8 cellular contexts compared by ENCODE assay signal in genomic region chr18:3458952-3459853, GRCh38. TPM values are rescaled to one million over a fixed set of nuclear protein-coding genes. Genes with fewer than 3 reads are reported as not detected.
DNase-seq lines count a peak whose midpoint lies in the region; ATAC-seq lines count a peak whose summit lies in the region.

No MANE protein-coding gene starts in this region.

- intact Hi-C loops in posterior vena cava (cut with DNase I), result loop anchor here (10.0 kb wide), 1 partner anchor 206 kb away; no protein-coding TSS in a partner anchor

- ATAC-seq in GM18502 (IDR thresholded peaks at IDR 0.05; ENCODE audit: poor library complexity, unreplicated experiment) (peak; percentile 58), GM21576 (IDR thresholded peaks at IDR 0.05; ENCODE audit: unreplicated experiment) (no peak)
- ATAC-seq in natural killer cell treated with Interleukin-12 subunit alpha and Interleukin-12 subunit beta and Interleukin-15 and Interleukin-18, amount 100 ng/mL, for 72 hours, result peak; percentile 50 to 78

- peaks cover 53% of the 10 kb centered on the region for H3K36me3 ChIP-seq in HUES6 (ENCODE audit: control insufficient read depth, insufficient read depth, low read length)

- peak overlapping the region; percentile 78 to 90 for H3K27ac Mint-ChIP-seq in natural killer cell treated with Interleukin-12 subunit alpha and Interleukin-12 subunit beta and Interleukin-15 and Interleukin-18, amount 100 ng/mL, for 72 hours

- H3K36me3 Mint-ChIP-seq in natural killer cell treated with Interleukin-12 subunit alpha and Interleukin-12 subunit beta and Interleukin-15 and Interleukin-18, amount 100 ng/mL, for 72 hours, result peaks cover 32% of the 10 kb centered on the region

- no peaks in the 10 kb centered on the region for H3K9me3 ChIP-seq in HUES6 (ENCODE audit: control insufficient read depth, insufficient read depth, low read depth, low read length)

- no peaks in the 10 kb centered on the region for H3K27me3 Mint-ChIP-seq in natural killer cell treated with Interleukin-12 subunit alpha and Interleukin-12 subunit beta and Interleukin-15 and Interleukin-18, amount 100 ng/mL, for 72 hours

- H3K9me3 Mint-ChIP-seq in natural killer cell treated with Interleukin-12 subunit alpha and Interleukin-12 subunit beta and Interleukin-15 and Interleukin-18, amount 100 ng/mL, for 72 hours, result peaks cover 2% of the 10 kb centered on the region

- H3K4me1 ChIP-seq in HUES6 (ENCODE audit: control insufficient read depth, insufficient read depth, low read length), result peaks cover 47% of the 10 kb centered on the region

- H3K9ac ChIP-seq in HUES6 (ENCODE audit: low read length), result no peak overlapping the region

- DNase-seq in natural killer cell treated with Interleukin-12 subunit alpha and Interleukin-12 subunit beta and Interleukin-15 and Interleukin-18, amount 100 ng/mL, for 72 hours (ENCODE audit: low spot score), result no peak
- DNase-seq in posterior vena cava (ENCODE audit: low spot score) (no peak), GM19240 (ENCODE audit: insufficient read length, low spot score) (no peak), NCI-H2171 treated with DMSO at 0.1 percent for 48 hours (lab: John Stamatoyannopoulos, UW) (no peak)

- peak overlapping the region; percentile 51 for H3K27ac ChIP-seq in HUES6 (ENCODE audit: low read depth, low read length)
- peak overlapping the region; percentile 10 for H3K27ac ChIP-seq in cingulate gyrus (ENCODE audit: low read depth, low read length)

- no peak overlapping the region for H3K4me3 ChIP-seq in HUES6 (ENCODE audit: low read depth, low read length)

- H3K4me1 Mint-ChIP-seq in natural killer cell treated with Interleukin-12 subunit alpha and Interleukin-12 subunit beta and Interleukin-15 and Interleukin-18, amount 100 ng/mL, for 72 hours (ENCODE audit: low read depth in 2 of 2), result peaks cover 19 to 23% of the 10 kb centered on the region in 2 donors

- H3K27me3 ChIP-seq in HUES6 (ENCODE audit: control insufficient read depth, insufficient read depth, low read length), result no peaks in the 10 kb centered on the region

- peak overlapping the region; percentile 79 for H3K4me3 Mint-ChIP-seq in natural killer cell treated with Interleukin-12 subunit alpha and Interleukin-12 subunit beta and Interleukin-15 and Interleukin-18, amount 100 ng/mL, for 72 hours

RNA-seq across cellular contexts. Expression of gene TGIF1, which starts 9.2 kb away (rescaled TPM):
- total RNA-seq in natural killer cell treated with Interleukin-12 subunit alpha and Interleukin-12 subunit beta and Interleukin-15 and Interleukin-18, amount 100 ng/mL, for 72 hours, result 10 to 100 TPM; 12.5 to 24.5 TPM
- total RNA-seq in posterior vena cava, result 10 to 100 TPM; 25.9 to 30.0 TPM
